8 cellular contexts compared by ENCODE assay signal in genomic region chr22:21434378-21435233, GRCh38. TPM values are rescaled to one million over a fixed set of nuclear protein-coding genes. Genes with fewer than 3 reads are reported as not detected.
"Had no signal": no experiment of that assay in that cellular context is flagged by ENCODE, and none has a peak within 500 bp of the region (broad histone marks: within the 10 kb centered on the region; RNA-seq: fewer than 3 reads in every experiment).

No MANE protein-coding gene starts in this region.

RNA-seq across cellular contexts. Expression of gene RIMBP3B, which starts 51.1 kb away (rescaled TPM):
- total RNA-seq: gastrocnemius medialis, prostate gland, sciatic nerve, smooth muscle cell, stomach, ureter, vagina had no signal
- polyA plus RNA-seq: keratinocyte had no signal
